Comparison of ENCODE assay signal across 8 cellular contexts in genomic region chr16:391885-392335, GRCh38. TPM values are rescaled to one million over a fixed set of nuclear protein-coding genes. Genes with fewer than 3 reads are reported as not detected.
DNase-seq lines count a peak whose midpoint lies in the region; ATAC-seq and TF ChIP-seq lines count a peak whose summit lies in the region.

No MANE protein-coding gene starts in this region.

- peak; percentile 68 for TF ChIP-seq CTCF in CD14-positive monocyte (IDR thresholded peaks at IDR 0.05)
- peak; percentile 93 for TF ChIP-seq CTCF in HFFc6 (IDR thresholded peaks at IDR 0.05)
- peak; percentile 73 for TF ChIP-seq CTCF in foreskin fibroblast (IDR thresholded peaks at IDR 0.05; ENCODE audit: low read depth, low read length)

- peaks cover 15% of the 10 kb centered on the region for H3K4me1 Mint-ChIP-seq in CD14-positive monocyte
- H3K4me1 Mint-ChIP-seq in HFFc6 (ENCODE audit: low read depth): peaks cover 20% of the 10 kb centered on the region
- peaks cover 15% of the 10 kb centered on the region for H3K4me1 Mint-ChIP-seq in activated T-helper 1 cell treated with anti-CD3 and anti-CD28 coated beads, Interleukin-12 subunit alpha, Interleukin-12 subunit beta, Interleukin-2, Interleukin-4 antibody, amounts not matched to agents 30 ng/mL and 10 ng/mL and 1 ng/mL, durations not matched to agents 14 hours and 24 hours and 36 hours (ENCODE audit: low read depth)

- H3K36me3 Mint-ChIP-seq in CD14-positive monocyte (peaks cover 0 to 2% of the 10 kb centered on the region in 2 donors), HFFc6 (ENCODE audit: low read depth) (no peaks in the 10 kb centered on the region; the same call in 1 of the 2 replicates)
- no peaks in the 10 kb centered on the region for H3K36me3 Mint-ChIP-seq in activated T-helper 1 cell treated with anti-CD3 and anti-CD28 coated beads, Interleukin-12 subunit alpha, Interleukin-12 subunit beta, Interleukin-2, Interleukin-4 antibody, amounts not matched to agents 30 ng/mL and 10 ng/mL and 1 ng/mL, durations not matched to agents 14 hours and 24 hours and 36 hours (ENCODE audit: low read depth)

- H3K27ac Mint-ChIP-seq in CD14-positive monocyte: peak overlapping the region in 1 of 7 donors; percentile 53
- H3K27ac Mint-ChIP-seq in HFFc6: peak overlapping the region; percentile 33; the same call in 1 of the 2 replicates
- H3K27ac Mint-ChIP-seq in activated T-helper 1 cell treated with anti-CD3 and anti-CD28 coated beads, Interleukin-12 subunit alpha, Interleukin-12 subunit beta, Interleukin-2, Interleukin-4 antibody, amounts not matched to agents 30 ng/mL and 10 ng/mL and 1 ng/mL, durations not matched to agents 14 hours and 24 hours and 36 hours: peak overlapping the region; percentile 63

- H3K9me3 Mint-ChIP-seq in CD14-positive monocyte: peaks cover 0 to 9% (median 4%) of the 10 kb centered on the region in 7 donors
- H3K9me3 Mint-ChIP-seq in HFFc6: peaks cover 5% of the 10 kb centered on the region; the same call in 1 of the 2 replicates
- H3K9me3 Mint-ChIP-seq in activated T-helper 1 cell treated with anti-CD3 and anti-CD28 coated beads, Interleukin-12 subunit alpha, Interleukin-12 subunit beta, Interleukin-2, Interleukin-4 antibody, amounts not matched to agents 30 ng/mL and 10 ng/mL and 1 ng/mL, durations not matched to agents 14 hours and 24 hours and 36 hours: peaks cover 6% of the 10 kb centered on the region

- ATAC-seq in HG02588 (IDR thresholded peaks at IDR 0.05; ENCODE audit: unreplicated experiment): no peak
- no peak for ATAC-seq in GM21423 (IDR thresholded peaks at IDR 0.05; ENCODE audit: unreplicated experiment)

- intact Hi-C loops in CD14-positive monocyte (cut with micrococcal nuclease): loop anchor here in 1 of 2 donors (2.0 kb wide), 1 partner anchor 95 kb away; no protein-coding TSS in a partner anchor
- intact Hi-C loops in activated T-helper 1 cell treated with anti-CD3 and anti-CD28 coated beads, Interleukin-12 subunit alpha, Interleukin-12 subunit beta, Interleukin-2, Interleukin-4 antibody, amounts not matched to agents 30 ng/mL and 10 ng/mL and 1 ng/mL, durations not matched to agents 14 hours and 24 hours and 36 hours (cut with micrococcal nuclease): loop anchor here (1.0 kb wide), 1 partner anchor 95 kb away; no protein-coding TSS in a partner anchor

- no peak overlapping the region for H3K4me3 ChIP-seq in foreskin fibroblast (ENCODE audit: low read depth in 1 of 2, low read length in 2 of 2)

- DNase-seq in CD14-positive monocyte (ENCODE audit: low spot score) (no peak), HFFc6 (peak; percentile 87), RKO (ENCODE audit: low spot score) (peak; percentile 84), foreskin fibroblast (peak; percentile 78 to 83), pulmonary artery endothelial cell (ENCODE audit: low read depth, low spot score) (peak; percentile 22)
- DNase-seq in activated T-helper 1 cell treated with anti-CD3 and anti-CD28 coated beads, Interleukin-12 subunit alpha, Interleukin-12 subunit beta, Interleukin-2, Interleukin-4 antibody, amounts not matched to agents 30 ng/mL and 10 ng/mL and 1 ng/mL, durations not matched to agents 14 hours and 24 hours and 36 hours (ENCODE audit: low spot score): peak; percentile 46

- H3K27me3 Mint-ChIP-seq in CD14-positive monocyte (ENCODE audit: low read depth in 3 of 3): peaks cover 3 to 8% (median 4%) of the 10 kb centered on the region in 3 donors
- H3K27me3 Mint-ChIP-seq in HFFc6 (ENCODE audit: insufficient read depth): 0 out of 2 replicates have a peak, but pooled peaks cover 3% of the 10 kb centered on the region
- H3K27me3 Mint-ChIP-seq in activated T-helper 1 cell treated with anti-CD3 and anti-CD28 coated beads, Interleukin-12 subunit alpha, Interleukin-12 subunit beta, Interleukin-2, Interleukin-4 antibody, amounts not matched to agents 30 ng/mL and 10 ng/mL and 1 ng/mL, durations not matched to agents 14 hours and 24 hours and 36 hours (ENCODE audit: insufficient read depth): peaks cover 15% of the 10 kb centered on the region

- no peak overlapping the region for H3K4me3 Mint-ChIP-seq in CD14-positive monocyte
- H3K4me3 Mint-ChIP-seq in HFFc6: no peak overlapping the region
- H3K4me3 Mint-ChIP-seq in activated T-helper 1 cell treated with anti-CD3 and anti-CD28 coated beads, Interleukin-12 subunit alpha, Interleukin-12 subunit beta, Interleukin-2, Interleukin-4 antibody, amounts not matched to agents 30 ng/mL and 10 ng/mL and 1 ng/mL, durations not matched to agents 14 hours and 24 hours and 36 hours: no peak overlapping the region

RNA-seq across cellular contexts. Expression of gene NME4, which starts 5.1 kb away (rescaled TPM):
- 10 to 100 TPM; 26.9 to 31.4 TPM for polyA plus RNA-seq in CD14-positive monocyte
- total RNA-seq in HFFc6 (2021; fragmentation: NEBNext Ultra II Directional; extraction: Animal tissue kit (Norgen Biotek cat#: 25700)): 100 to 1,000 TPM; 153 to 276 (median 158) TPM
- total RNA-seq in activated T-helper 1 cell treated with anti-CD3 and anti-CD28 coated beads, Interleukin-12 subunit alpha, Interleukin-12 subunit beta, Interleukin-2, Interleukin-4 antibody, amounts not matched to agents 30 ng/mL and 10 ng/mL and 1 ng/mL, durations not matched to agents 14 hours and 24 hours and 36 hours: 57.2 and 58.7 TPM in 2 replicates
- 42.2 and 87.8 TPM in 2 replicates for total RNA-seq in pulmonary artery endothelial cell

RNA-seq across cellular contexts. Expression of gene DECR2, which starts 9.8 kb away (rescaled TPM):
- 1 to 10 TPM; 5.7 to 8.7 TPM for polyA plus RNA-seq in CD14-positive monocyte
- total RNA-seq in HFFc6 (2021; fragmentation: NEBNext Ultra II Directional; extraction: Animal tissue kit (Norgen Biotek cat#: 25700)): 10 to 100 TPM; 14.0 to 20.3 (median 16.0) TPM
- total RNA-seq in activated T-helper 1 cell treated with anti-CD3 and anti-CD28 coated beads, Interleukin-12 subunit alpha, Interleukin-12 subunit beta, Interleukin-2, Interleukin-4 antibody, amounts not matched to agents 30 ng/mL and 10 ng/mL and 1 ng/mL, durations not matched to agents 14 hours and 24 hours and 36 hours: 18.0 and 20.1 TPM in 2 replicates
- 10.5 and 19.4 TPM in 2 replicates for total RNA-seq in pulmonary artery endothelial cell

RNA-seq across cellular contexts. Expression of gene PGAP6, which starts 10.1 kb away (rescaled TPM):
- polyA plus RNA-seq in CD14-positive monocyte: 10 to 100 TPM; 18.2 to 39.8 TPM
- 10 to 100 TPM; 50.6 to 69.7 (median 59.7) TPM for total RNA-seq in HFFc6 (2021; fragmentation: NEBNext Ultra II Directional; extraction: Animal tissue kit (Norgen Biotek cat#: 25700))
- total RNA-seq in activated T-helper 1 cell treated with anti-CD3 and anti-CD28 coated beads, Interleukin-12 subunit alpha, Interleukin-12 subunit beta, Interleukin-2, Interleukin-4 antibody, amounts not matched to agents 30 ng/mL and 10 ng/mL and 1 ng/mL, durations not matched to agents 14 hours and 24 hours and 36 hours: 35.7 and 36.3 TPM in 2 replicates
- 81.1 and 102 TPM in 2 replicates for total RNA-seq in pulmonary artery endothelial cell

RNA-seq across cellular contexts. Expression of gene MRPL28, which starts 21.6 kb away (rescaled TPM):
- polyA plus RNA-seq in CD14-positive monocyte: 10 to 100 TPM; 88.1 to 88.5 TPM
- 100 to 1,000 TPM; 105 to 131 (median 129) TPM for total RNA-seq in HFFc6 (2021; fragmentation: NEBNext Ultra II Directional; extraction: Animal tissue kit (Norgen Biotek cat#: 25700))
- 110 and 115 TPM in 2 replicates for total RNA-seq in activated T-helper 1 cell treated with anti-CD3 and anti-CD28 coated beads, Interleukin-12 subunit alpha, Interleukin-12 subunit beta, Interleukin-2, Interleukin-4 antibody, amounts not matched to agents 30 ng/mL and 10 ng/mL and 1 ng/mL, durations not matched to agents 14 hours and 24 hours and 36 hours
- total RNA-seq in pulmonary artery endothelial cell: 113 and 131 TPM in 2 replicates

RNA-seq across cellular contexts. Expression of gene RAB11FIP3, which starts 33.5 kb away (rescaled TPM):
- polyA plus RNA-seq in CD14-positive monocyte: under 1 TPM; 0.37 to 0.49 TPM
- 10 to 100 TPM; 30.3 to 36.9 (median 33.9) TPM for total RNA-seq in HFFc6 (2021; fragmentation: NEBNext Ultra II Directional; extraction: Animal tissue kit (Norgen Biotek cat#: 25700))
- 41.4 and 47.5 TPM in 2 replicates for total RNA-seq in activated T-helper 1 cell treated with anti-CD3 and anti-CD28 coated beads, Interleukin-12 subunit alpha, Interleukin-12 subunit beta, Interleukin-2, Interleukin-4 antibody, amounts not matched to agents 30 ng/mL and 10 ng/mL and 1 ng/mL, durations not matched to agents 14 hours and 24 hours and 36 hours
- 27.7 and 33.3 TPM in 2 replicates for total RNA-seq in pulmonary artery endothelial cell
